2 cellular contexts compared by ENCODE assay signal in the genomic region with DNA sequence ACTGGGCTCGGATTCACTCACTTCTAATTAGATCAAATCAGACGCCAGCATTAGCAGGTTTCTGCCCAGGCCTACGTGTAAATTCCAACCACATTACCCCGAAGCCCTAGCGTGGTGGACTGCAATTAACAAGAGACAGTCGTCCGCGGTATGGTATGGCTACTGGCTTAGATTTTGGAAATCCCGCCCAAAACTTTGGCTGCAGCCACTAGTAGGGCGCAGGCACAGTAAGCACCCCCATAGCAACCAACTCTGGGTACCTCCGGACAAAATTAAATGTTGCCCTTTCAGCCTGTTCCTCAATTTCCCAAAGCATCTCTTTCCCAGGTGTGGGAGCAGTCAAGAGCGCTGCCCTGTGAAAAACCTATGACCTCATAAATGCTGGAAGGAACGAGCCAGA.
TF ChIP-seq lines count a peak whose summit lies in the region.

No MANE protein-coding gene starts in this region.

TF ChIP-seq in SK-N-SH, 30 proteins besides CTCF, POLR2A, EP300 and RAD21 (continued from another document):
- TF ChIP-seq, protein P1, sequence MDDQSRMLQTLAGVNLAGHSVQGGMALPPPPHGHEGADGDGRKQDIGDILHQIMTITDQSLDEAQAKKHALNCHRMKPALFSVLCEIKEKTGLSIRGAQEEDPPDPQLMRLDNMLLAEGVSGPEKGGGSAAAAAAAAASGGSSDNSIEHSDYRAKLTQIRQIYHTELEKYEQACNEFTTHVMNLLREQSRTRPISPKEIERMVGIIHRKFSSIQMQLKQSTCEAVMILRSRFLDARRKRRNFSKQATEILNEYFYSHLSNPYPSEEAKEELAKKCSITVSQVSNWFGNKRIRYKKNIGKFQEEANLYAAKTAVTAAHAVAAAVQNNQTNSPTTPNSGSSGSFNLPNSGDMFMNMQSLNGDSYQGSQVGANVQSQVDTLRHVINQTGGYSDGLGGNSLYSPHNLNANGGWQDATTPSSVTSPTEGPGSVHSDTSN (IDR thresholded peaks at IDR 0.05), result no peak
- TF ChIP-seq TCF12 (IDR thresholded peaks at IDR 0.05), result no peak
- no peak for TF ChIP-seq CHD2 (IDR thresholded peaks at IDR 0.05; ENCODE audit: low read length, partially characterized antibody)

TF ChIP-seq in SK-N-SH treated with all-trans-retinoic acid at 6 μM for 48 hours, 23 proteins besides CTCF, POLR2A, EP300 and RAD21 (continued from another document):
- TF ChIP-seq, protein P2, sequence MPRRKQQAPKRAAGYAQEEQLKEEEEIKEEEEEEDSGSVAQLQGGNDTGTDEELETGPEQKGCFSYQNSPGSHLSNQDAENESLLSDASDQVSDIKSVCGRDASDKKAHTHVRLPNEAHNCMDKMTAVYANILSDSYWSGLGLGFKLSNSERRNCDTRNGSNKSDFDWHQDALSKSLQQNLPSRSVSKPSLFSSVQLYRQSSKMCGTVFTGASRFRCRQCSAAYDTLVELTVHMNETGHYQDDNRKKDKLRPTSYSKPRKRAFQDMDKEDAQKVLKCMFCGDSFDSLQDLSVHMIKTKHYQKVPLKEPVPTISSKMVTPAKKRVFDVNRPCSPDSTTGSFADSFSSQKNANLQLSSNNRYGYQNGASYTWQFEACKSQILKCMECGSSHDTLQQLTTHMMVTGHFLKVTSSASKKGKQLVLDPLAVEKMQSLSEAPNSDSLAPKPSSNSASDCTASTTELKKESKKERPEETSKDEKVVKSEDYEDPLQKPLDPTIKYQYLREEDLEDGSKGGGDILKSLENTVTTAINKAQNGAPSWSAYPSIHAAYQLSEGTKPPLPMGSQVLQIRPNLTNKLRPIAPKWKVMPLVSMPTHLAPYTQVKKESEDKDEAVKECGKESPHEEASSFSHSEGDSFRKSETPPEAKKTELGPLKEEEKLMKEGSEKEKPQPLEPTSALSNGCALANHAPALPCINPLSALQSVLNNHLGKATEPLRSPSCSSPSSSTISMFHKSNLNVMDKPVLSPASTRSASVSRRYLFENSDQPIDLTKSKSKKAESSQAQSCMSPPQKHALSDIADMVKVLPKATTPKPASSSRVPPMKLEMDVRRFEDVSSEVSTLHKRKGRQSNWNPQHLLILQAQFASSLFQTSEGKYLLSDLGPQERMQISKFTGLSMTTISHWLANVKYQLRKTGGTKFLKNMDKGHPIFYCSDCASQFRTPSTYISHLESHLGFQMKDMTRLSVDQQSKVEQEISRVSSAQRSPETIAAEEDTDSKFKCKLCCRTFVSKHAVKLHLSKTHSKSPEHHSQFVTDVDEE (CRISPR knock-in tag; IDR thresholded peaks at IDR 0.05), result no peak
- TF ChIP-seq TCF4 (CRISPR knock-in tag; IDR thresholded peaks at IDR 0.05; ENCODE audit: borderline replicate concordance) (no peak), PPARA (CRISPR knock-in tag; IDR thresholded peaks at IDR 0.05; ENCODE audit: borderline replicate concordance) (no peak), CSDC2 (CRISPR knock-in tag; IDR thresholded peaks at IDR 0.05) (no peak), ZFP30 (CRISPR knock-in tag; IDR thresholded peaks at IDR 0.05) (no peak), ZNF565 (CRISPR knock-in tag; conservative IDR thresholded peaks at IDR 0.05; ENCODE audit: low read depth) (no peak), ZNF8 (CRISPR knock-in tag; IDR thresholded peaks at IDR 0.05) (no peak), ESRRG (CRISPR knock-in tag; IDR thresholded peaks at IDR 0.05) (no peak), TOX (CRISPR knock-in tag; IDR thresholded peaks at IDR 0.05; ENCODE audit: borderline replicate concordance) (no peak), ZC3H10 (CRISPR knock-in tag; IDR thresholded peaks at IDR 0.05) (no peak), SNAI2 (CRISPR knock-in tag; IDR thresholded peaks at IDR 0.05) (no peak), BACH2 (CRISPR knock-in tag; IDR thresholded peaks at IDR 0.05; ENCODE audit: borderline replicate concordance) (no peak), ZFP3 (CRISPR knock-in tag; IDR thresholded peaks at IDR 0.05) (no peak)
- TF ChIP-seq, protein P3, sequence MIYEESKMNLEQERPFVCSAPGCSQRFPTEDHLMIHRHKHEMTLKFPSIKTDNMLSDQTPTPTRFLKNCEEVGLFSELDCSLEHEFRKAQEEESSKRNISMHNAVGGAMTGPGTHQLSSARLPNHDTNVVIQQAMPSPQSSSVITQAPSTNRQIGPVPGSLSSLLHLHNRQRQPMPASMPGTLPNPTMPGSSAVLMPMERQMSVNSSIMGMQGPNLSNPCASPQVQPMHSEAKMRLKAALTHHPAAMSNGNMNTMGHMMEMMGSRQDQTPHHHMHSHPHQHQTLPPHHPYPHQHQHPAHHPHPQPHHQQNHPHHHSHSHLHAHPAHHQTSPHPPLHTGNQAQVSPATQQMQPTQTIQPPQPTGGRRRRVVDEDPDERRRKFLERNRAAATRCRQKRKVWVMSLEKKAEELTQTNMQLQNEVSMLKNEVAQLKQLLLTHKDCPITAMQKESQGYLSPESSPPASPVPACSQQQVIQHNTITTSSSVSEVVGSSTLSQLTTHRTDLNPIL (CRISPR knock-in tag; IDR thresholded peaks at IDR 0.05; ENCODE audit: low read depth), result no peak
- TF ChIP-seq, protein P4, sequence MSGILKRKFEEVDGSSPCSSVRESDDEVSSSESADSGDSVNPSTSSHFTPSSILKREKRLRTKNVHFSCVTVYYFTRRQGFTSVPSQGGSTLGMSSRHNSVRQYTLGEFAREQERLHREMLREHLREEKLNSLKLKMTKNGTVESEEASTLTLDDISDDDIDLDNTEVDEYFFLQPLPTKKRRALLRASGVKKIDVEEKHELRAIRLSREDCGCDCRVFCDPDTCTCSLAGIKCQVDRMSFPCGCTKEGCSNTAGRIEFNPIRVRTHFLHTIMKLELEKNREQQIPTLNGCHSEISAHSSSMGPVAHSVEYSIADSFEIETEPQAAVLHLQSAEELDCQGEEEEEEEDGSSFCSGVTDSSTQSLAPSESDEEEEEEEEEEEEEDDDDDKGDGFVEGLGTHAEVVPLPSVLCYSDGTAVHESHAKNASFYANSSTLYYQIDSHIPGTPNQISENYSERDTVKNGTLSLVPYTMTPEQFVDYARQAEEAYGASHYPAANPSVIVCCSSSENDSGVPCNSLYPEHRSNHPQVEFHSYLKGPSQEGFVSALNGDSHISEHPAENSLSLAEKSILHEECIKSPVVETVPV (CRISPR knock-in tag; IDR thresholded peaks at IDR 0.05), result no peak
